Comparison of ENCODE assay signal across 16 cellular contexts in the genomic region with DNA sequence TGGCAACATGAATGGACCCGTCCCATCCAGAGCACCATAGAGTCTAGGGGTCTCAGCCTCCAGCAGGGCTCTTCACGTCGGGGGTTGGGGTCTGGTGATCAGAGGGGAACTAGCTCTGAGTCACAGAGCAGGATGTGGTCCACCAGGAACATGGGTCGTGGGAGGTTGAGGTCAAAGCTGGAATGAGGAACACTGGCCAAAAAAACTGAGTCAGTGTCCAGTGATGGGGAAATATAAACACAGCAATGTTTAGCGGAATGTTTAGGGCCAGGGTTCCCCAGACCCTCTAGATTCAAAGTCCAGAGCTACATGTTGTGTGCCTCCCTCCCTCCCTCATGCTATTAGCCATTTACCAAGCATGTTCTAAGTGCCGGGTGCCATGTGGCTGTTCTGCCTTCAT.
DNase-seq lines count a peak whose midpoint lies in the region; ATAC-seq and TF ChIP-seq lines count a peak whose summit lies in the region.
"Had no signal": no experiment of that assay in that cellular context is flagged by ENCODE, and none has a peak within 500 bp of the region (broad histone marks: within the 10 kb centered on the region; RNA-seq: fewer than 3 reads in every experiment).

No MANE protein-coding gene starts in this region.

- H3K27me3 ChIP-seq in duodenal mucosa (ENCODE audit: control insufficient read depth in 1 of 2, insufficient read depth in 2 of 2, low read length in 2 of 2) = no peaks in the 10 kb centered on the region

- H3K9me3 ChIP-seq in duodenal mucosa (ENCODE audit: control insufficient read depth in 1 of 2, low read length in 2 of 2) = no peaks in the 10 kb centered on the region

- no peaks in the 10 kb centered on the region for H3K36me3 Mint-ChIP-seq in nephron progenitor cell (ENCODE audit: low read depth)
- H3K36me3 Mint-ChIP-seq: activated naive CD4-positive, alpha-beta T cell treated with anti-CD3 and anti-CD28 coated beads, Interleukin-2, amount 50 U/mL, for 72 hours had no signal

- peaks cover 13% of the 10 kb centered on the region for H3K27me3 Mint-ChIP-seq in nephron progenitor cell (ENCODE audit: low read depth, poor library complexity)

- peak overlapping the region; percentile 55 for H3K27ac ChIP-seq in duodenal mucosa (ENCODE audit: low read depth, low read length)
- H3K27ac ChIP-seq: parathyroid adenoma had no signal

- no peaks in the 10 kb centered on the region for H3K4me1 ChIP-seq in duodenal mucosa (ENCODE audit: control insufficient read depth in 1 of 2, insufficient read depth in 2 of 2, low read length in 2 of 2)
- H3K4me1 ChIP-seq: parathyroid adenoma had no signal

- no peak overlapping the region for H3K9ac ChIP-seq in duodenal mucosa (ENCODE audit: low read depth in 1 of 2, low read length in 2 of 2)
- H3K9ac ChIP-seq: parathyroid adenoma had no signal

- no peak overlapping the region for H3K4me3 ChIP-seq in duodenal mucosa (ENCODE audit: low read depth in 1 of 2, low read length in 2 of 2)

- no peak overlapping the region for H3K27ac Mint-ChIP-seq in nephron progenitor cell

- peaks cover 13% of the 10 kb centered on the region for H3K4me1 Mint-ChIP-seq in nephron progenitor cell

- ATAC-seq in HG02798 (IDR thresholded peaks at IDR 0.05; ENCODE audit: poor library complexity, unreplicated experiment) = no peak
- ATAC-seq: activated CD4-positive, CD25-positive, alpha-beta regulatory T cell treated with anti-CD3 and anti-CD28 coated beads, Interleukin-2, amount 50 U/mL, for 24 hours; activated naive CD4-positive, alpha-beta T cell treated with anti-CD3 and anti-CD28 coated beads, Interleukin-2, amount 50 U/mL, for 72 hours had no signal

- in situ Hi-C loops in GM13976 (cut with MboI; ENCODE audit: low sequenced_read_pairs, unreplicated experiment) = no loop called here

- no peaks in the 10 kb centered on the region for H3K36me3 ChIP-seq in duodenal mucosa (ENCODE audit: control insufficient read depth in 1 of 2, insufficient read depth in 2 of 2, low read length in 2 of 2)

- TF ChIP-seq CTCF in nephron progenitor cell (IDR thresholded peaks at IDR 0.05) (no peak), GM13976 (IDR thresholded peaks at IDR 0.05; ENCODE audit: borderline replicate concordance, control extremely low read depth, extremely low read depth, insufficient read depth, missing control alignments) (no peak)

- no peaks in the 10 kb centered on the region for H3K9me3 Mint-ChIP-seq in nephron progenitor cell
- H3K9me3 Mint-ChIP-seq: activated naive CD4-positive, alpha-beta T cell treated with anti-CD3 and anti-CD28 coated beads, Interleukin-2, amount 50 U/mL, for 72 hours had no signal

- H3K4me3 Mint-ChIP-seq in nephron progenitor cell = no peak overlapping the region

- DNase-seq in AG08396 (ENCODE audit: low spot score) (peak; percentile 79), HS-5 (ENCODE audit: low read depth) (peak; percentile 22), left kidney (ENCODE audit: low read depth, low spot score) (peak; percentile 4), nephron progenitor cell (no peak), NK-92 (lab: John Stamatoyannopoulos, UW; ENCODE audit: unreplicated experiment) (no peak), GM13976 (ENCODE audit: low spot score) (no peak)
- DNase-seq: cerebellar nuclear complex, erythroblast, NCI-H1417 treated with DMSO at 0.1 percent for 48 hours, NCI-H526, RPMI8226 had no signal

Comparison
In these comparisons a context has a peak if more than half of its experiments do, and no peak if none do; other contexts are left out.
1. DNase-seq: peak in AG08396 (single experiment), HS-5 (single experiment) and left kidney (single experiment); none in nephron progenitor cell (single experiment), NK-92 (single experiment) and GM13976 (single experiment).